Comparison of ENCODE assay signal across 19 cellular contexts in the genomic region with DNA sequence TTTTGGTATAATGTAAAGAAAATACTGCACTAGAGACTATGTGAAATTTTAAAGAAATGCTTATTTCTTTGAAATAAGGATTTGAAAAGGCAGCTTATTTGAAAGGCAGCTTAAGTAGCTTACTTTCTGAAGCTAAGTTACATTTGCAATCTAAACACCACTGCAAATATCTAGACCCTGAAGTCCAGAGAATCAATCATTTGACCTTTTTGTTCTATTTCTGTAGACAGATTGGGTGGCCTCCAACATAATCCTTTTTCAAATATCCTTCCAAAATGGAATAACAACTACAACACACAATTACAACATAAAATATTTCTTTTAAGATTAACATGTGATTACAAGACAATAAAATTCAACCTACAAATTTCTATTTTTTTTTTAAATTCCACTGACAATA.
"Had no signal": no experiment of that assay in that cellular context is flagged by ENCODE, and none has a peak within 500 bp of the region (broad histone marks: within the 10 kb centered on the region; RNA-seq: fewer than 3 reads in every experiment).

No MANE protein-coding gene starts in this region.

- H3K4me3 ChIP-seq: adrenal gland, sigmoid colon had no signal

- H3K36me3 Mint-ChIP-seq: activated naive CD4-positive, alpha-beta T cell treated with anti-CD3 and anti-CD28 coated beads, Interleukin-2, amount 50 U/mL, for 24 hours; memory B cell; natural killer cell treated with Interleukin-12 subunit alpha and Interleukin-12 subunit beta and Interleukin-15 and Interleukin-18, amount 100 ng/mL, for 72 hours; stimulated activated memory B cell treated with anti-CD40 and anti-IgM and Interleukin-4, amounts not matched to agents 10 μg/mL and 1 μg/mL and 100 μg/mL, for 72 hours had no signal

- H3K9me3 Mint-ChIP-seq: activated CD4-positive, alpha-beta memory T cell treated with anti-CD3 and anti-CD28 coated beads, Interleukin-2, amount 10 ng/mL, durations not matched to agents 7 days and 5 days; activated naive CD4-positive, alpha-beta T cell treated with anti-CD3 and anti-CD28 coated beads, Interleukin-2, amount 50 U/mL, for 24 hours; activated T-cell treated with anti-CD3 and anti-CD28 coated beads, Interleukin-2, amount 50 U/mL, for 4 hours; memory B cell; stimulated activated memory B cell treated with anti-CD40 and anti-IgM and Interleukin-4, amounts not matched to agents 10 μg/mL and 1 μg/mL and 100 μg/mL, for 72 hours had no signal

- DNase-seq: activated CD4-positive, alpha-beta memory T cell treated with anti-CD3 and anti-CD28 coated beads, Interleukin-2, amount 10 ng/mL, durations not matched to agents 7 days and 5 days; activated CD4-positive, alpha-beta T cell treated with anti-CD3 and anti-CD28 coated beads for 36 hours; activated effector memory CD4-positive, alpha-beta T cell treated with Interleukin-2 at 50 U/mL for 16 hours; activated T-cell treated with anti-CD3 and anti-CD28 coated beads, Interleukin-2, amount 50 U/mL, for 4 hours; adrenal gland; caudate nucleus; cortex of kidney; effector memory CD4-positive, alpha-beta T cell; foreskin melanocyte; head of caudate nucleus; sigmoid colon; stimulated activated CD4-positive, alpha-beta T cell treated with anti-CD3 and anti-CD28 coated beads, Interleukin-2, amount 100 ng/mL, for 48 hours had no signal

- H3K27ac Mint-ChIP-seq: activated CD4-positive, alpha-beta memory T cell treated with anti-CD3 and anti-CD28 coated beads, Interleukin-2, amount 10 ng/mL, durations not matched to agents 7 days and 5 days; activated CD4-positive, alpha-beta T cell treated with anti-CD3 and anti-CD28 coated beads for 36 hours; activated naive CD4-positive, alpha-beta T cell treated with anti-CD3 and anti-CD28 coated beads, Interleukin-2, amount 50 U/mL, for 24 hours; memory B cell; natural killer cell treated with Interleukin-12 subunit alpha and Interleukin-12 subunit beta and Interleukin-15 and Interleukin-18, amount 100 ng/mL, for 72 hours; stimulated activated memory B cell treated with anti-CD40 and anti-IgM and Interleukin-4, amounts not matched to agents 10 μg/mL and 1 μg/mL and 100 μg/mL, for 72 hours had no signal

- H3K27me3 Mint-ChIP-seq: stimulated activated memory B cell treated with anti-CD40 and anti-IgM and Interleukin-4, amounts not matched to agents 10 μg/mL and 1 μg/mL and 100 μg/mL, for 72 hours had no signal

- H3K27ac ChIP-seq: adrenal gland, epithelial cell of prostate, sigmoid colon, VCaP had no signal

- H3K36me3 ChIP-seq: adrenal gland, sigmoid colon had no signal

- H3K4me3 Mint-ChIP-seq: activated CD4-positive, alpha-beta memory T cell treated with anti-CD3 and anti-CD28 coated beads, Interleukin-2, amount 10 ng/mL, durations not matched to agents 7 days and 5 days; activated CD4-positive, alpha-beta T cell treated with anti-CD3 and anti-CD28 coated beads for 36 hours; activated naive CD4-positive, alpha-beta T cell treated with anti-CD3 and anti-CD28 coated beads, Interleukin-2, amount 50 U/mL, for 24 hours; activated T-cell treated with anti-CD3 and anti-CD28 coated beads, Interleukin-2, amount 50 U/mL, for 4 hours; memory B cell; natural killer cell treated with Interleukin-12 subunit alpha and Interleukin-12 subunit beta and Interleukin-15 and Interleukin-18, amount 100 ng/mL, for 72 hours; stimulated activated memory B cell treated with anti-CD40 and anti-IgM and Interleukin-4, amounts not matched to agents 10 μg/mL and 1 μg/mL and 100 μg/mL, for 72 hours had no signal

- H3K4me1 Mint-ChIP-seq: activated CD4-positive, alpha-beta memory T cell treated with anti-CD3 and anti-CD28 coated beads, Interleukin-2, amount 10 ng/mL, durations not matched to agents 7 days and 5 days; activated CD4-positive, alpha-beta T cell treated with anti-CD3 and anti-CD28 coated beads for 36 hours; activated naive CD4-positive, alpha-beta T cell treated with anti-CD3 and anti-CD28 coated beads, Interleukin-2, amount 50 U/mL, for 24 hours; memory B cell; stimulated activated memory B cell treated with anti-CD40 and anti-IgM and Interleukin-4, amounts not matched to agents 10 μg/mL and 1 μg/mL and 100 μg/mL, for 72 hours had no signal

- ATAC-seq: activated CD4-positive, alpha-beta T cell treated with anti-CD3 and anti-CD28 coated beads for 36 hours; activated T-cell treated with anti-CD3 and anti-CD28 coated beads, Interleukin-2, amount 50 U/mL, for 4 hours; natural killer cell treated with Interleukin-12 subunit alpha and Interleukin-12 subunit beta and Interleukin-15 and Interleukin-18, amount 100 ng/mL, for 72 hours; SK-N-SH treated with all-trans-retinoic acid at 6 μM for 48 hours; stimulated activated memory B cell treated with anti-CD40 and anti-IgM and Interleukin-4, amounts not matched to agents 10 μg/mL and 1 μg/mL and 100 μg/mL, for 72 hours had no signal

- H3K27me3 ChIP-seq: adrenal gland, sigmoid colon had no signal

- H3K9me3 ChIP-seq: adrenal gland, sigmoid colon had no signal
